In genomic region chr10:132942740-132943554, GRCh38 we compare ENCODE assay signal across 8 cellular contexts. TPM values are rescaled to one million over a fixed set of nuclear protein-coding genes. Genes with fewer than 3 reads are reported as not detected.
DNase-seq lines count a peak whose midpoint lies in the region; ATAC-seq, FAIRE-seq and TF ChIP-seq lines count a peak whose summit lies in the region.

No MANE protein-coding gene starts in this region.

- no peaks in the 10 kb centered on the region for H3K36me3 Mint-ChIP-seq in astrocyte (ENCODE audit: low read depth, unreplicated experiment)

- H3K4me1 Mint-ChIP-seq in astrocyte (ENCODE audit: low read depth, unreplicated experiment) = no peaks in the 10 kb centered on the region

- no peaks in the 10 kb centered on the region for H4K20me1 ChIP-seq in astrocyte (ENCODE audit: insufficient read depth, low read length)
- no peaks in the 10 kb centered on the region for H4K20me1 ChIP-seq in smooth muscle cell (ENCODE audit: low read depth)

- ATAC-seq in HG02884 (IDR thresholded peaks at IDR 0.05; ENCODE audit: unreplicated experiment) (no peak), HG03457 (IDR thresholded peaks at IDR 0.05; ENCODE audit: unreplicated experiment) (no peak)

- H3K36me3 ChIP-seq in HAP-1 (replicated peaks) (no peaks in the 10 kb centered on the region), astrocyte (ENCODE audit: insufficient read depth, low read length) (no peaks in the 10 kb centered on the region), iPS-20b (ENCODE audit: insufficient read depth, low read depth, low read length) (no peaks in the 10 kb centered on the region), smooth muscle cell (ENCODE audit: low read depth) (no peaks in the 10 kb centered on the region)

- H3K4me3 Mint-ChIP-seq in astrocyte (ENCODE audit: unreplicated experiment) = peak overlapping the region; percentile 82

- H3K27me3 Mint-ChIP-seq in astrocyte (ENCODE audit: low read depth, unreplicated experiment) = peaks cover 28% of the 10 kb centered on the region

- no peak for FAIRE-seq in astrocyte (lab: Jason Lieb, UNC)

- no peaks in the 10 kb centered on the region for H3K4me1 ChIP-seq in HAP-1
- H3K4me1 ChIP-seq in astrocyte (ENCODE audit: insufficient read depth, low read length) = no peaks in the 10 kb centered on the region
- no peaks in the 10 kb centered on the region for H3K4me1 ChIP-seq in iPS-20b (ENCODE audit: insufficient read depth, low read length)
- H3K4me1 ChIP-seq in smooth muscle cell (ENCODE audit: low read depth) = no peaks in the 10 kb centered on the region

- H3K9me3 ChIP-seq in HAP-1 = no peaks in the 10 kb centered on the region
- no peaks in the 10 kb centered on the region for H3K9me3 ChIP-seq in astrocyte (ENCODE audit: insufficient read depth, low read depth, low read length)
- no peaks in the 10 kb centered on the region for H3K9me3 ChIP-seq in iPS-20b (ENCODE audit: insufficient read depth, low read depth, low read length)
- no peaks in the 10 kb centered on the region for H3K9me3 ChIP-seq in smooth muscle cell (replicated peaks; ENCODE audit: low read depth)

- H3F3A ChIP-seq in smooth muscle cell (ENCODE audit: low read depth) = no peaks in the 10 kb centered on the region

- H3K4me3 ChIP-seq in HAP-1 (peak overlapping the region; percentile 45), astrocyte (ENCODE audit: insufficient read depth, low read depth, low read length) (peak overlapping the region; percentile 55), iPS-20b (ENCODE audit: low read length) (peak overlapping the region; percentile 58), smooth muscle cell (peak overlapping the region; percentile 59)

- WGBS in smooth muscle cell (ENCODE audit: low lambda C conversion rate) = 42% methylated on average over 40 of the region's 60 CpGs

- H3K27ac ChIP-seq in astrocyte (ENCODE audit: low read depth, low read length) = no peak overlapping the region
- no peak overlapping the region for H3K27ac ChIP-seq in iPS-20b (ENCODE audit: low read length)
- H3K27ac ChIP-seq in smooth muscle cell (ENCODE audit: low read depth) = no peak overlapping the region

- H2AFZ ChIP-seq in astrocyte (ENCODE audit: low read depth, low read length) (peak overlapping the region; percentile 67), smooth muscle cell (ENCODE audit: low read depth) (peak overlapping the region; percentile 82)

- DNase-seq in HAP-1 (ENCODE audit: low spot score in 2 of 2) (peak in 1 of 2 experiments; percentile 4), astrocyte (ENCODE audit: low read depth) (no peak), smooth muscle cell (lab: John Stamatoyannopoulos, UW; ENCODE audit: unreplicated experiment) (no peak), ecto neural progenitor cell (ENCODE audit: low spot score) (no peak), NCI-H1417 treated with DMSO at 0.1 percent for 48 hours (lab: John Stamatoyannopoulos, UW) (no peak)

- no peaks in the 10 kb centered on the region for H3K27me3 ChIP-seq in HAP-1 (ENCODE audit: low read depth)
- no peaks in the 10 kb centered on the region for H3K27me3 ChIP-seq in astrocyte (ENCODE audit: insufficient read depth, low read length)
- no peaks in the 10 kb centered on the region; the same call in 1 of the 2 replicates for H3K27me3 ChIP-seq in iPS-20b (ENCODE audit: insufficient read depth, low read length)
- no peaks in the 10 kb centered on the region for H3K27me3 ChIP-seq in smooth muscle cell (ENCODE audit: low read depth)

- no peaks in the 10 kb centered on the region for H3K79me2 ChIP-seq in astrocyte (ENCODE audit: insufficient read depth, low read length)
- H3K79me2 ChIP-seq in smooth muscle cell (ENCODE audit: low read depth) = no peaks in the 10 kb centered on the region

- TF ChIP-seq CTCF in astrocyte (IDR thresholded peaks at IDR 0.05; ENCODE audit: insufficient read depth, low read depth, low read length) (no peak), smooth muscle cell (IDR thresholded peaks at IDR 0.05; ENCODE audit: borderline replicate concordance, insufficient read depth, poor library complexity, severe bottlenecking) (no peak)

- in situ Hi-C loops in HAP-1 (cut with MboI; ENCODE audit: low sequenced_read_pairs) = loop anchor here (10.0 kb wide), 1 partner anchor 182 kb away; no protein-coding TSS in a partner anchor

- peak overlapping the region; percentile 86 for H3K4me2 ChIP-seq in astrocyte (ENCODE audit: low read length)
- H3K4me2 ChIP-seq in smooth muscle cell = peak overlapping the region; percentile 97

- peak overlapping the region; percentile 8 for H3K27ac Mint-ChIP-seq in astrocyte (ENCODE audit: unreplicated experiment)

- H3K9me3 Mint-ChIP-seq in astrocyte (ENCODE audit: unreplicated experiment) = no peaks in the 10 kb centered on the region

- H3K9ac ChIP-seq in astrocyte (ENCODE audit: low read length) = peak overlapping the region; percentile 52
- H3K9ac ChIP-seq in iPS-20b (ENCODE audit: low read depth, low read length) = no peak overlapping the region
- peak overlapping the region; percentile 4 for H3K9ac ChIP-seq in smooth muscle cell (ENCODE audit: low read depth)

RNA-seq across cellular contexts. Expression of gene CFAP46, which starts 0.6 kb away (rescaled TPM):
- total RNA-seq in astrocyte = 1.3 and 1.5 TPM in 2 replicates
- 1.1 and 4.1 TPM in 2 replicates for total RNA-seq in smooth muscle cell
- polyA plus RNA-seq in smooth muscle cell = 2.0 and 3.1 TPM in 2 replicates
